In genomic region chr5:142605649-142606048, GRCh38 we compare ENCODE assay signal across 19 cellular contexts.
"Had no signal": no experiment of that assay in that cellular context is flagged by ENCODE, and none has a peak within 500 bp of the region (broad histone marks: within the 10 kb centered on the region; RNA-seq: fewer than 3 reads in every experiment).

No MANE protein-coding gene starts in this region.

- H3K27ac ChIP-seq: epithelial cell of prostate, neutrophil had no signal

- ATAC-seq: activated CD8-positive, alpha-beta memory T cell treated with anti-CD3 and anti-CD28 coated beads, Interleukin-2, amount 10 ng/mL, durations not matched to agents 7 days and 5 days; activated naive CD4-positive, alpha-beta T cell treated with anti-CD3 and anti-CD28 coated beads, Interleukin-2, amount 50 U/mL, for 72 hours; effector memory CD8-positive, alpha-beta T cell; SK-N-SH treated with all-trans-retinoic acid at 6 μM for 48 hours had no signal

- DNase-seq: activated CD4-positive, alpha-beta T cell treated with anti-CD3 and anti-CD28 coated beads for 1 hour; activated CD4-positive, alpha-beta T cell treated with anti-CD3 and anti-CD28 coated beads, Interleukin-2, amount 50 U/mL, for 48 hours; activated CD8-positive, alpha-beta memory T cell treated with anti-CD3 and anti-CD28 coated beads, Interleukin-2, amount 10 ng/mL, durations not matched to agents 7 days and 5 days; activated T-cell treated with anti-CD3 and anti-CD28 coated beads, Interleukin-2, amount 50 U/mL, for 1 hour; dermis blood vessel endothelial cell; effector memory CD8-positive, alpha-beta T cell; hypothalamus; midbrain; small intestine; stimulated activated CD4-positive, alpha-beta T cell treated with anti-CD3 and anti-CD28 coated beads, Interleukin-4, amount 100 ng/mL, for 4 hours; stimulated activated CD8-positive, alpha-beta memory T cell treated with anti-CD3 and anti-CD28 coated beads, Interleukin-4, amount 100 ng/mL, for 48 hours; stimulated activated naive CD4-positive, alpha-beta T cell treated with Interleukin-2 at 50 U/mL for 16 hours; substantia nigra; T-helper 1 cell; trophoblast cell had no signal

- H3K9me3 ChIP-seq: neutrophil had no signal

- H3K36me3 ChIP-seq: neutrophil had no signal
